Comparison of ENCODE assay signal across 1 cellular context in the genomic region with DNA sequence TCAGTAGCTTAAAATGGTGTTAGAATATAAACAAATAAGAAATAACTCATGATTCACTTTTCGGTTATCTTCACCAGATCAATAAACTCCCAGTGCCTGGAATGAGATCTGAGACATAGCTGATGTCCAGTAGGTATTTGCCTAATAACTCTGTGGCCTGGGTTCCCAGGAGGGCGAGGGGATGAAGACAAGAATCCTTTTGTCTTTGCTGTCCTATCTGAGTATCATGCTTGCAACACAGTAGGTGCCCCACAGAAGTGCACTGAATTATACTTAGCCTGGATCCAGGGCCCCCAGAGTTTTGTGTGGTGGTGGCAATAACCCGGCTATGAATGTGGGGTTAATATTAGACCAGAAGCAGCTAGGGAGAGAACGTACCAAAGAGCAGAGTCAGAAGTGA.
TF ChIP-seq lines count a peak whose summit lies in the region.

No MANE protein-coding gene starts in this region.

TF ChIP-seq in HepG2, 621 proteins besides CTCF, POLR2A, EP300 and RAD21 (continued from another document and continues in another):
- TF ChIP-seq, protein P1, sequence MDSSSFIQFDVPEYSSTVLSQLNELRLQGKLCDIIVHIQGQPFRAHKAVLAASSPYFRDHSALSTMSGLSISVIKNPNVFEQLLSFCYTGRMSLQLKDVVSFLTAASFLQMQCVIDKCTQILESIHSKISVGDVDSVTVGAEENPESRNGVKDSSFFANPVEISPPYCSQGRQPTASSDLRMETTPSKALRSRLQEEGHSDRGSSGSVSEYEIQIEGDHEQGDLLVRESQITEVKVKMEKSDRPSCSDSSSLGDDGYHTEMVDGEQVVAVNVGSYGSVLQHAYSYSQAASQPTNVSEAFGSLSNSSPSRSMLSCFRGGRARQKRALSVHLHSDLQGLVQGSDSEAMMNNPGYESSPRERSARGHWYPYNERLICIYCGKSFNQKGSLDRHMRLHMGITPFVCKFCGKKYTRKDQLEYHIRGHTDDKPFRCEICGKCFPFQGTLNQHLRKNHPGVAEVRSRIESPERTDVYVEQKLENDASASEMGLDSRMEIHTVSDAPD (CRISPR knock-in tag; IDR thresholded peaks at IDR 0.05) = peak; percentile 90
- no peak for TF ChIP-seq DR1 (CRISPR knock-in tag; IDR thresholded peaks at IDR 0.05)
- peak; percentile 65 for TF ChIP-seq HNF4A (CRISPR knock-in tag; IDR thresholded peaks at IDR 0.05)
- peak; percentile 64; the same call in 1 of the 2 replicates for TF ChIP-seq JUNB (CRISPR knock-in tag; IDR thresholded peaks at IDR 0.05; ENCODE audit: borderline replicate concordance)
- TF ChIP-seq, protein P2, sequence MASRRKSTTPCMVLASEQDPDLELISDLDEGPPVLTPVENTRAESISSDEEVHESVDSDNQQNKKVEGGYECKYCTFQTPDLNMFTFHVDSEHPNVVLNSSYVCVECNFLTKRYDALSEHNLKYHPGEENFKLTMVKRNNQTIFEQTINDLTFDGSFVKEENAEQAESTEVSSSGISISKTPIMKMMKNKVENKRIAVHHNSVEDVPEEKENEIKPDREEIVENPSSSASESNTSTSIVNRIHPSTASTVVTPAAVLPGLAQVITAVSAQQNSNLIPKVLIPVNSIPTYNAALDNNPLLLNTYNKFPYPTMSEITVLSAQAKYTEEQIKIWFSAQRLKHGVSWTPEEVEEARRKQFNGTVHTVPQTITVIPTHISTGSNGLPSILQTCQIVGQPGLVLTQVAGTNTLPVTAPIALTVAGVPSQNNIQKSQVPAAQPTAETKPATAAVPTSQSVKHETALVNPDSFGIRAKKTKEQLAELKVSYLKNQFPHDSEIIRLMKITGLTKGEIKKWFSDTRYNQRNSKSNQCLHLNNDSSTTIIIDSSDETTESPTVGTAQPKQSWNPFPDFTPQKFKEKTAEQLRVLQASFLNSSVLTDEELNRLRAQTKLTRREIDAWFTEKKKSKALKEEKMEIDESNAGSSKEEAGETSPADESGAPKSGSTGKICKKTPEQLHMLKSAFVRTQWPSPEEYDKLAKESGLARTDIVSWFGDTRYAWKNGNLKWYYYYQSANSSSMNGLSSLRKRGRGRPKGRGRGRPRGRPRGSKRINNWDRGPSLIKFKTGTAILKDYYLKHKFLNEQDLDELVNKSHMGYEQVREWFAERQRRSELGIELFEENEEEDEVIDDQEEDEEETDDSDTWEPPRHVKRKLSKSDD (CRISPR knock-in tag; IDR thresholded peaks at IDR 0.05; ENCODE audit: low read depth) = peak; percentile 39; the same call in 1 of the 2 replicates
- TF ChIP-seq SMC3 (IDR thresholded peaks at IDR 0.05; ENCODE audit: low read length) = 0 out of 2 replicates have a peak, but pooled peaks have one; percentile 3
- TF ChIP-seq, protein P3, sequence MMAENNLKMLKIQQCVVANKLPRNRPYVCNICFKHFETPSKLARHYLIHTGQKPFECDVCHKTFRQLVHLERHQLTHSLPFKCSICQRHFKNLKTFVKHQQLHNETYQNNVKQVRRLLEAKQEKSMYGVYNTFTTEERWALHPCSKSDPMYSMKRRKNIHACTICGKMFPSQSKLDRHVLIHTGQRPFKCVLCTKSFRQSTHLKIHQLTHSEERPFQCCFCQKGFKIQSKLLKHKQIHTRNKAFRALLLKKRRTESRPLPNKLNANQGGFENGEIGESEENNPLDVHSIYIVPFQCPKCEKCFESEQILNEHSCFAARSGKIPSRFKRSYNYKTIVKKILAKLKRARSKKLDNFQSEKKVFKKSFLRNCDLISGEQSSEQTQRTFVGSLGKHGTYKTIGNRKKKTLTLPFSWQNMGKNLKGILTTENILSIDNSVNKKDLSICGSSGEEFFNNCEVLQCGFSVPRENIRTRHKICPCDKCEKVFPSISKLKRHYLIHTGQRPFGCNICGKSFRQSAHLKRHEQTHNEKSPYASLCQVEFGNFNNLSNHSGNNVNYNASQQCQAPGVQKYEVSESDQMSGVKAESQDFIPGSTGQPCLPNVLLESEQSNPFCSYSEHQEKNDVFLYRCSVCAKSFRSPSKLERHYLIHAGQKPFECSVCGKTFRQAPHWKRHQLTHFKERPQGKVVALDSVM (CRISPR knock-in tag; IDR thresholded peaks at IDR 0.05) = 0 out of 2 replicates have a peak, but pooled peaks have one; percentile 13
- peak; percentile 69; the same call in 1 of the 2 replicates for TF ChIP-seq FOXJ3 (CRISPR knock-in tag; IDR thresholded peaks at IDR 0.05; ENCODE audit: borderline replicate concordance)
- 0 out of 2 replicates have a peak, but pooled peaks have one; percentile 5 for TF ChIP-seq KDM1A (CRISPR knock-in tag; IDR thresholded peaks at IDR 0.05)
- TF ChIP-seq HMG20B (CRISPR knock-in tag; conservative IDR thresholded peaks at IDR 0.05) = peak; percentile 85
- no peak for TF ChIP-seq CENPX (CRISPR knock-in tag; IDR thresholded peaks at IDR 0.05)
- TF ChIP-seq, protein P4, sequence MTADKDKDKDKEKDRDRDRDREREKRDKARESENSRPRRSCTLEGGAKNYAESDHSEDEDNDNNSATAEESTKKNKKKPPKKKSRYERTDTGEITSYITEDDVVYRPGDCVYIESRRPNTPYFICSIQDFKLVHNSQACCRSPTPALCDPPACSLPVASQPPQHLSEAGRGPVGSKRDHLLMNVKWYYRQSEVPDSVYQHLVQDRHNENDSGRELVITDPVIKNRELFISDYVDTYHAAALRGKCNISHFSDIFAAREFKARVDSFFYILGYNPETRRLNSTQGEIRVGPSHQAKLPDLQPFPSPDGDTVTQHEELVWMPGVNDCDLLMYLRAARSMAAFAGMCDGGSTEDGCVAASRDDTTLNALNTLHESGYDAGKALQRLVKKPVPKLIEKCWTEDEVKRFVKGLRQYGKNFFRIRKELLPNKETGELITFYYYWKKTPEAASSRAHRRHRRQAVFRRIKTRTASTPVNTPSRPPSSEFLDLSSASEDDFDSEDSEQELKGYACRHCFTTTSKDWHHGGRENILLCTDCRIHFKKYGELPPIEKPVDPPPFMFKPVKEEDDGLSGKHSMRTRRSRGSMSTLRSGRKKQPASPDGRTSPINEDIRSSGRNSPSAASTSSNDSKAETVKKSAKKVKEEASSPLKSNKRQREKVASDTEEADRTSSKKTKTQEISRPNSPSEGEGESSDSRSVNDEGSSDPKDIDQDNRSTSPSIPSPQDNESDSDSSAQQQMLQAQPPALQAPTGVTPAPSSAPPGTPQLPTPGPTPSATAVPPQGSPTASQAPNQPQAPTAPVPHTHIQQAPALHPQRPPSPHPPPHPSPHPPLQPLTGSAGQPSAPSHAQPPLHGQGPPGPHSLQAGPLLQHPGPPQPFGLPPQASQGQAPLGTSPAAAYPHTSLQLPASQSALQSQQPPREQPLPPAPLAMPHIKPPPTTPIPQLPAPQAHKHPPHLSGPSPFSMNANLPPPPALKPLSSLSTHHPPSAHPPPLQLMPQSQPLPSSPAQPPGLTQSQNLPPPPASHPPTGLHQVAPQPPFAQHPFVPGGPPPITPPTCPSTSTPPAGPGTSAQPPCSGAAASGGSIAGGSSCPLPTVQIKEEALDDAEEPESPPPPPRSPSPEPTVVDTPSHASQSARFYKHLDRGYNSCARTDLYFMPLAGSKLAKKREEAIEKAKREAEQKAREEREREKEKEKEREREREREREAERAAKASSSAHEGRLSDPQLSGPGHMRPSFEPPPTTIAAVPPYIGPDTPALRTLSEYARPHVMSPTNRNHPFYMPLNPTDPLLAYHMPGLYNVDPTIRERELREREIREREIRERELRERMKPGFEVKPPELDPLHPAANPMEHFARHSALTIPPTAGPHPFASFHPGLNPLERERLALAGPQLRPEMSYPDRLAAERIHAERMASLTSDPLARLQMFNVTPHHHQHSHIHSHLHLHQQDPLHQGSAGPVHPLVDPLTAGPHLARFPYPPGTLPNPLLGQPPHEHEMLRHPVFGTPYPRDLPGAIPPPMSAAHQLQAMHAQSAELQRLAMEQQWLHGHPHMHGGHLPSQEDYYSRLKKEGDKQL (CRISPR knock-in tag; IDR thresholded peaks at IDR 0.05; ENCODE audit: low read depth) = peak; percentile 82; the same call in 1 of the 2 replicates
- TF ChIP-seq GATAD1 (CRISPR knock-in tag; IDR thresholded peaks at IDR 0.05) = 0 out of 2 replicates have a peak, but pooled peaks have one; percentile 31
- TF ChIP-seq ZBTB7B (CRISPR knock-in tag; IDR thresholded peaks at IDR 0.05) = peak; percentile 83
- peak; percentile 95 for TF ChIP-seq NCOA2 (CRISPR knock-in tag; IDR thresholded peaks at IDR 0.05)
- TF ChIP-seq ZNF792 (CRISPR knock-in tag; IDR thresholded peaks at IDR 0.05) = no peak
- 0 out of 2 replicates have a peak, but pooled peaks have one; percentile 41 for TF ChIP-seq HDAC1 (CRISPR knock-in tag; IDR thresholded peaks at IDR 0.05)
- TF ChIP-seq, protein P5, sequence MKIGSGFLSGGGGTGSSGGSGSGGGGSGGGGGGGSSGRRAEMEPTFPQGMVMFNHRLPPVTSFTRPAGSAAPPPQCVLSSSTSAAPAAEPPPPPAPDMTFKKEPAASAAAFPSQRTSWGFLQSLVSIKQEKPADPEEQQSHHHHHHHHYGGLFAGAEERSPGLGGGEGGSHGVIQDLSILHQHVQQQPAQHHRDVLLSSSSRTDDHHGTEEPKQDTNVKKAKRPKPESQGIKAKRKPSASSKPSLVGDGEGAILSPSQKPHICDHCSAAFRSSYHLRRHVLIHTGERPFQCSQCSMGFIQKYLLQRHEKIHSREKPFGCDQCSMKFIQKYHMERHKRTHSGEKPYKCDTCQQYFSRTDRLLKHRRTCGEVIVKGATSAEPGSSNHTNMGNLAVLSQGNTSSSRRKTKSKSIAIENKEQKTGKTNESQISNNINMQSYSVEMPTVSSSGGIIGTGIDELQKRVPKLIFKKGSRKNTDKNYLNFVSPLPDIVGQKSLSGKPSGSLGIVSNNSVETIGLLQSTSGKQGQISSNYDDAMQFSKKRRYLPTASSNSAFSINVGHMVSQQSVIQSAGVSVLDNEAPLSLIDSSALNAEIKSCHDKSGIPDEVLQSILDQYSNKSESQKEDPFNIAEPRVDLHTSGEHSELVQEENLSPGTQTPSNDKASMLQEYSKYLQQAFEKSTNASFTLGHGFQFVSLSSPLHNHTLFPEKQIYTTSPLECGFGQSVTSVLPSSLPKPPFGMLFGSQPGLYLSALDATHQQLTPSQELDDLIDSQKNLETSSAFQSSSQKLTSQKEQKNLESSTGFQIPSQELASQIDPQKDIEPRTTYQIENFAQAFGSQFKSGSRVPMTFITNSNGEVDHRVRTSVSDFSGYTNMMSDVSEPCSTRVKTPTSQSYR (CRISPR knock-in tag; IDR thresholded peaks at IDR 0.05; ENCODE audit: borderline replicate concordance) = peak; percentile 24; the same call in 1 of the 2 replicates
- peak; percentile 81 for TF ChIP-seq CEBPG (CRISPR knock-in tag; IDR thresholded peaks at IDR 0.05)
- TF ChIP-seq, protein P6, sequence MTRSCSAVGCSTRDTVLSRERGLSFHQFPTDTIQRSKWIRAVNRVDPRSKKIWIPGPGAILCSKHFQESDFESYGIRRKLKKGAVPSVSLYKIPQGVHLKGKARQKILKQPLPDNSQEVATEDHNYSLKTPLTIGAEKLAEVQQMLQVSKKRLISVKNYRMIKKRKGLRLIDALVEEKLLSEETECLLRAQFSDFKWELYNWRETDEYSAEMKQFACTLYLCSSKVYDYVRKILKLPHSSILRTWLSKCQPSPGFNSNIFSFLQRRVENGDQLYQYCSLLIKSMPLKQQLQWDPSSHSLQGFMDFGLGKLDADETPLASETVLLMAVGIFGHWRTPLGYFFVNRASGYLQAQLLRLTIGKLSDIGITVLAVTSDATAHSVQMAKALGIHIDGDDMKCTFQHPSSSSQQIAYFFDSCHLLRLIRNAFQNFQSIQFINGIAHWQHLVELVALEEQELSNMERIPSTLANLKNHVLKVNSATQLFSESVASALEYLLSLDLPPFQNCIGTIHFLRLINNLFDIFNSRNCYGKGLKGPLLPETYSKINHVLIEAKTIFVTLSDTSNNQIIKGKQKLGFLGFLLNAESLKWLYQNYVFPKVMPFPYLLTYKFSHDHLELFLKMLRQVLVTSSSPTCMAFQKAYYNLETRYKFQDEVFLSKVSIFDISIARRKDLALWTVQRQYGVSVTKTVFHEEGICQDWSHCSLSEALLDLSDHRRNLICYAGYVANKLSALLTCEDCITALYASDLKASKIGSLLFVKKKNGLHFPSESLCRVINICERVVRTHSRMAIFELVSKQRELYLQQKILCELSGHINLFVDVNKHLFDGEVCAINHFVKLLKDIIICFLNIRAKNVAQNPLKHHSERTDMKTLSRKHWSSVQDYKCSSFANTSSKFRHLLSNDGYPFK (CRISPR knock-in tag; IDR thresholded peaks at IDR 0.05; ENCODE audit: borderline replicate concordance) = no peak
- peak; percentile 82 for TF ChIP-seq GFI1 (CRISPR knock-in tag; IDR thresholded peaks at IDR 0.05; ENCODE audit: borderline replicate concordance)
- TF ChIP-seq, protein P7, sequence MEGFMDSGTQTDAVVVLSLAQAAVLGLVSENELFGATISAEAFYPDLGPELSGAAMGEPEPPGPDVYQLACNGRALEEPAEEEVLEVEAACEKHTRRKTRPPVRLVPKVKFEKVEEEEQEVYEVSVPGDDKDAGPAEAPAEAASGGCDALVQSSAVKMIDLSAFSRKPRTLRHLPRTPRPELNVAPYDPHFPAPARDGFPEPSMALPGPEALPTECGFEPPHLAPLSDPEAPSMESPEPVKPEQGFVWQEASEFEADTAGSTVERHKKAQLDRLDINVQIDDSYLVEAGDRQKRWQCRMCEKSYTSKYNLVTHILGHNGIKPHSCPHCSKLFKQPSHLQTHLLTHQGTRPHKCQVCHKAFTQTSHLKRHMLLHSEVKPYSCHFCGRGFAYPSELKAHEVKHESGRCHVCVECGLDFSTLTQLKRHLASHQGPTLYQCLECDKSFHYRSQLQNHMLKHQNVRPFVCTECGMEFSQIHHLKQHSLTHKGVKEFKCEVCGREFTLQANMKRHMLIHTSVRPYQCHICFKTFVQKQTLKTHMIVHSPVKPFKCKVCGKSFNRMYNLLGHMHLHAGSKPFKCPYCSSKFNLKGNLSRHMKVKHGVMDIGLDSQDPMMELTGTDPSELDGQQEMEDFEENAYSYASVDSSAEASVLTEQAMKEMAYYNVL (CRISPR knock-in tag; IDR thresholded peaks at IDR 0.05; ENCODE audit: borderline replicate concordance) = peak; percentile 33; the same call in 1 of the 2 replicates
- TF ChIP-seq IRF2 (CRISPR knock-in tag; IDR thresholded peaks at IDR 0.05) = peak; percentile 19; the same call in 1 of the 2 replicates
- TF ChIP-seq TEAD3 (CRISPR knock-in tag; optimal IDR thresholded peaks at IDR 0.05; ENCODE audit: borderline replicate concordance) = peak; percentile 90
- TF ChIP-seq SETDB1 (CRISPR knock-in tag; IDR thresholded peaks at IDR 0.05; ENCODE audit: borderline replicate concordance) = no peak
- TF ChIP-seq ZFP90 (CRISPR knock-in tag; IDR thresholded peaks at IDR 0.05; ENCODE audit: borderline replicate concordance) = 0 out of 2 replicates have a peak, but pooled peaks have one; percentile 53
- TF ChIP-seq, protein P8, sequence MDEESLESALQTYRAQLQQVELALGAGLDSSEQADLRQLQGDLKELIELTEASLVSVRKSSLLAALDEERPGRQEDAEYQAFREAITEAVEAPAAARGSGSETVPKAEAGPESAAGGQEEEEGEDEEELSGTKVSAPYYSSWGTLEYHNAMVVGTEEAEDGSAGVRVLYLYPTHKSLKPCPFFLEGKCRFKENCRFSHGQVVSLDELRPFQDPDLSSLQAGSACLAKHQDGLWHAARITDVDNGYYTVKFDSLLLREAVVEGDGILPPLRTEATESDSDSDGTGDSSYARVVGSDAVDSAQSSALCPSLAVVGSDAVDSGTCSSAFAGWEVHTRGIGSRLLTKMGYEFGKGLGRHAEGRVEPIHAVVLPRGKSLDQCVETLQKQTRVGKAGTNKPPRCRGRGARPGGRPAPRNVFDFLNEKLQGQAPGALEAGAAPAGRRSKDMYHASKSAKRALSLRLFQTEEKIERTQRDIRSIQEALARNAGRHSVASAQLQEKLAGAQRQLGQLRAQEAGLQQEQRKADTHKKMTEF (CRISPR knock-in tag; IDR thresholded peaks at IDR 0.05) = peak; percentile 52
- no peak for TF ChIP-seq FOXA1 (IDR thresholded peaks at IDR 0.05)
- TF ChIP-seq FOXA1 (CRISPR knock-in tag; IDR thresholded peaks at IDR 0.05) = peak; percentile 67; the same call in 1 of the 2 replicates
- peak; percentile 29; the same call in 1 of the 2 replicates for TF ChIP-seq ZNF12 (CRISPR knock-in tag; IDR thresholded peaks at IDR 0.05)
- no peak for TF ChIP-seq ZNF790 (CRISPR knock-in tag; IDR thresholded peaks at IDR 0.05; ENCODE audit: borderline replicate concordance)
- TF ChIP-seq FOSL1 (CRISPR knock-in tag; IDR thresholded peaks at IDR 0.05; ENCODE audit: borderline replicate concordance) = peak; percentile 29; the same call in 1 of the 2 replicates
- no peak for TF ChIP-seq SCMH1 (CRISPR knock-in tag; IDR thresholded peaks at IDR 0.05; ENCODE audit: borderline replicate concordance)
- no peak for TF ChIP-seq ZNF350 (CRISPR knock-in tag; IDR thresholded peaks at IDR 0.05; ENCODE audit: borderline replicate concordance, low read depth)
